ENCODE assay signal across 26 cellular contexts in genomic region chr1:3433596-3434320, GRCh38. TPM values are rescaled to one million over a fixed set of nuclear protein-coding genes. Genes with fewer than 3 reads are reported as not detected.
DNase-seq lines count a peak whose midpoint lies in the region; ATAC-seq, FAIRE-seq and TF ChIP-seq lines count a peak whose summit lies in the region.
"Had no signal": no experiment of that assay in that cellular context is flagged by ENCODE, and none has a peak within 500 bp of the region (broad histone marks: within the 10 kb centered on the region; RNA-seq: fewer than 3 reads in every experiment).

No MANE protein-coding gene starts in this region.

- no peaks in the 10 kb centered on the region for H3K4me1 ChIP-seq in heart left ventricle
- no peaks in the 10 kb centered on the region for H3K4me1 ChIP-seq in kidney (ENCODE audit: control insufficient read depth in 1 of 2, insufficient read depth in 1 of 2, low read depth in 1 of 2, low read length in 2 of 2)
- H3K4me1 ChIP-seq in psoas muscle, result no peaks in the 10 kb centered on the region
- H3K4me1 ChIP-seq: BLaER1, Caco-2 had no signal

- H3K27me3 ChIP-seq in heart left ventricle, result peaks cover 0 to 13% (median 0%) of the 10 kb centered on the region in 9 donors
- H3K27me3 ChIP-seq in psoas muscle (ENCODE audit: insufficient read depth in 3 of 3, low read length in 2 of 3), result peaks cover 0 to 21% (median 2%) of the 10 kb centered on the region in 3 donors

- no peaks in the 10 kb centered on the region for H3K27me3 Mint-ChIP-seq in activated naive CD4-positive, alpha-beta T cell treated with anti-CD3 and anti-CD28 coated beads, Interleukin-2, amount 50 U/mL, for 24 hours
- H3K27me3 Mint-ChIP-seq: B cell; CD4-positive, CD25-positive, alpha-beta regulatory T cell had no signal

- TF ChIP-seq CTCF in heart left ventricle (IDR thresholded peaks at IDR 0.05) (no peak), kidney (IDR thresholded peaks at IDR 0.05; ENCODE audit: borderline replicate concordance, extremely low read depth, insufficient read depth) (no peak), psoas muscle (IDR thresholded peaks at IDR 0.05) (no peak)

- H3K9me3 ChIP-seq in heart left ventricle (no peaks in the 10 kb centered on the region), kidney (ENCODE audit: control insufficient read depth in 1 of 2, low read length in 2 of 2) (no peaks in the 10 kb centered on the region), psoas muscle (no peaks in the 10 kb centered on the region)
- H3K9me3 ChIP-seq: BLaER1, Caco-2 had no signal

- no peak for TF ChIP-seq POLR2A in heart left ventricle (IDR thresholded peaks at IDR 0.05)

- DNase-seq in activated naive CD4-positive, alpha-beta T cell treated with anti-CD3 and anti-CD28 coated beads, Interleukin-2, amount 50 U/mL, for 16 hours, result no peak
- DNase-seq in heart left ventricle, result peak in 3 of 5 donors; percentile 12 to 44 (median 13)
- DNase-seq in left cardiac atrium, result no peak
- DNase-seq in kidney, result peak; percentile 55
- peak; percentile 10 to 32 for DNase-seq in psoas muscle
- no peak for DNase-seq in T1000 (lab: John Stamatoyannopoulos, UW)
- DNase-seq: Caco-2; CD4-positive, CD25-positive, alpha-beta regulatory T cell; CD8-positive, alpha-beta T cell; DMS153; DND-41; GM23248; H7; HCEC 1CT had no signal

- H3K36me3 ChIP-seq in heart left ventricle, result peaks cover 0 to 17% (median 0%) of the 10 kb centered on the region in 9 donors
- no peaks in the 10 kb centered on the region for H3K36me3 ChIP-seq in kidney (ENCODE audit: control insufficient read depth in 1 of 2, insufficient read depth in 2 of 2, low read length in 2 of 2)
- H3K36me3 ChIP-seq in psoas muscle (ENCODE audit: insufficient read depth in 1 of 2, low read depth in 1 of 2), result no peaks in the 10 kb centered on the region
- H3K36me3 ChIP-seq: BLaER1 had no signal

- no peaks in the 10 kb centered on the region for H3K36me3 Mint-ChIP-seq in activated naive CD4-positive, alpha-beta T cell treated with anti-CD3 and anti-CD28 coated beads, Interleukin-2, amount 50 U/mL, for 24 hours
- H3K36me3 Mint-ChIP-seq: CD4-positive, CD25-positive, alpha-beta regulatory T cell; CD8-positive, alpha-beta T cell had no signal

- H3K4me3 ChIP-seq in heart left ventricle, result no peak overlapping the region
- H3K4me3 ChIP-seq in kidney (ENCODE audit: low read length in 2 of 2), result no peak overlapping the region
- H3K4me3 ChIP-seq in psoas muscle, result no peak overlapping the region
- H3K4me3 ChIP-seq: BLaER1, GM23248 had no signal

- no peak overlapping the region for H3K27ac ChIP-seq in heart left ventricle
- no peak overlapping the region for H3K27ac ChIP-seq in kidney (ENCODE audit: low read depth in 2 of 2, low read length in 2 of 2)
- no peak overlapping the region for H3K27ac ChIP-seq in psoas muscle
- H3K27ac ChIP-seq: 22Rv1, BLaER1, C4-2B, GM23248 had no signal

- no peak overlapping the region for H3K4me3 Mint-ChIP-seq in activated naive CD4-positive, alpha-beta T cell treated with anti-CD3 and anti-CD28 coated beads, Interleukin-2, amount 50 U/mL, for 24 hours
- H3K4me3 Mint-ChIP-seq: B cell; CD8-positive, alpha-beta T cell had no signal

- peak overlapping the region; percentile 51 for H3K27ac Mint-ChIP-seq in activated naive CD4-positive, alpha-beta T cell treated with anti-CD3 and anti-CD28 coated beads, Interleukin-2, amount 50 U/mL, for 24 hours
- H3K27ac Mint-ChIP-seq: B cell; CD8-positive, alpha-beta T cell had no signal

- intact Hi-C loops in heart left ventricle (cut with DNase I), result loop anchor here in 1 of 10 donors (5.0 kb wide), 1 partner anchor 371 kb away; no protein-coding TSS in a partner anchor
- intact Hi-C loops in left cardiac atrium (cut with DNase I), result no loop called here
- intact Hi-C loops in kidney (cut with DNase I), result no loop called here
- intact Hi-C loops in psoas muscle (cut with DNase I), result no loop called here

- WGBS in heart left ventricle, 4 donors, result 91 to 92% (median 92%) methylated on average over 29 to 31 of the region's 31 CpGs
- 91 to 92% (median 91%) methylated on average over 31 of the region's 31 CpGs for WGBS in psoas muscle, 3 donors

- no peaks in the 10 kb centered on the region for H3K9me3 Mint-ChIP-seq in activated naive CD4-positive, alpha-beta T cell treated with anti-CD3 and anti-CD28 coated beads, Interleukin-2, amount 50 U/mL, for 24 hours
- H3K9me3 Mint-ChIP-seq: CD4-positive, CD25-positive, alpha-beta regulatory T cell; CD8-positive, alpha-beta T cell had no signal

- FAIRE-seq in kidney (lab: Jason Lieb, UNC), result no peak
- FAIRE-seq: A204.1, G401.6, GM12892, GM19239, H1 had no signal

- H3K9ac ChIP-seq in kidney (ENCODE audit: low read length in 2 of 2), result no peak overlapping the region
- H3K9ac ChIP-seq: BLaER1, GM23248 had no signal

- no peaks in the 10 kb centered on the region for H3K4me1 Mint-ChIP-seq in activated naive CD4-positive, alpha-beta T cell treated with anti-CD3 and anti-CD28 coated beads, Interleukin-2, amount 50 U/mL, for 24 hours
- H3K4me1 Mint-ChIP-seq: B cell; CD4-positive, CD25-positive, alpha-beta regulatory T cell had no signal

- ATAC-seq in heart left ventricle, result no peak
- no peak for ATAC-seq in left cardiac atrium
- no peak for ATAC-seq in psoas muscle
- ATAC-seq in HG03196 (IDR thresholded peaks at IDR 0.05; ENCODE audit: unreplicated experiment), result no peak
- ATAC-seq: CD8-positive, alpha-beta T cell had no signal

RNA-seq across cellular contexts. Expression of gene ARHGEF16, which starts 20.7 kb away (rescaled TPM):
- total RNA-seq in heart left ventricle (1 to 10 TPM in 2 of 9 donors, under 1 TPM in 7; 0.31 to 1.4 (median 0.51) TPM), left cardiac atrium (1 to 10 TPM in 1 of 2 donors, under 1 TPM in 1; 0.68 to 2.3 TPM), kidney (39.3 TPM), psoas muscle (under 1 TPM; 0.29 to 0.56 (median 0.49) TPM)
- polyA plus RNA-seq in heart left ventricle (under 1 TPM; 0.43 to 0.76 TPM), kidney (ENCODE audit: insufficient read depth, low read depth, low replicate concordance) (15.5 TPM), psoas muscle (under 1 TPM; 0.29 to 0.55 (median 0.52) TPM)
- total RNA-seq: CD4-positive, CD25-positive, alpha-beta regulatory T cell; CD8-positive, alpha-beta T cell; GM23248 had no signal
- polyA plus RNA-seq: AG04450; CD4-positive, CD25-positive, alpha-beta regulatory T cell; GM23248 had no signal

Comparison
In these comparisons a context has a peak if more than half of its experiments do, and no peak if none do; other contexts are left out.
1. DNase-seq: peak in heart left ventricle (3 of 5), kidney (single experiment) and psoas muscle (2 of 2); none in activated naive CD4-positive, alpha-beta T cell treated with anti-CD3 and anti-CD28 coated beads, Interleukin-2, amount 50 U/mL, for 16 hours (single experiment), left cardiac atrium (single experiment) and T1000 (single experiment).
2. RNA of gene ARHGEF16, which starts 20.7 kb away (total RNA-seq): 39.3 TPM in kidney (single experiment); 0.68 to 2.3 TPM in left cardiac atrium, 0.29 to 0.56 TPM in psoas muscle and 0.31 to 1.4 TPM in heart left ventricle; every median in the first group is over 10 times any median in the second.